Comparison of ENCODE assay signal across 1 cellular context in the genomic region with DNA sequence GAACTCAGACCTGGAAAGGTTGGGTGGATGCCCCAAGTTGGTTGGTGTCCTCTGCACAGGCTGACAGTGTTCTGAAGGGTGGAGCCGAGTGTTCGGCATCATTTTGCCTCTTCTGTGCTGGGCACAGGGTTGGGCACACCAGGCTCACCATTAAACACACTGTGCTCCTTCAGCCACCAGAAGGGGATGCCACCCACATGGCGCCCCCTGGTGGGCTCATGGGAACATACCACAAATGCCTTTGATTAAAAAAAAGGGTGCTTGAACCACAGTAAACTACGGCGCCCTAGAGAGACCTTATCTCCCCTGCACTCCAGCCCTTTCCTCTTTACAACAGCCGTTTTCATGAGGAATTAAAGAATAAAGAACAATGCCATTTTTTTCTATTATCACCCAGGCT.
TF ChIP-seq lines count a peak whose summit lies in the region.

No MANE protein-coding gene starts in this region.

TF ChIP-seq in GM23338, 12 proteins besides CTCF, POLR2A, EP300 and RAD21:
- TF ChIP-seq, protein P1, sequence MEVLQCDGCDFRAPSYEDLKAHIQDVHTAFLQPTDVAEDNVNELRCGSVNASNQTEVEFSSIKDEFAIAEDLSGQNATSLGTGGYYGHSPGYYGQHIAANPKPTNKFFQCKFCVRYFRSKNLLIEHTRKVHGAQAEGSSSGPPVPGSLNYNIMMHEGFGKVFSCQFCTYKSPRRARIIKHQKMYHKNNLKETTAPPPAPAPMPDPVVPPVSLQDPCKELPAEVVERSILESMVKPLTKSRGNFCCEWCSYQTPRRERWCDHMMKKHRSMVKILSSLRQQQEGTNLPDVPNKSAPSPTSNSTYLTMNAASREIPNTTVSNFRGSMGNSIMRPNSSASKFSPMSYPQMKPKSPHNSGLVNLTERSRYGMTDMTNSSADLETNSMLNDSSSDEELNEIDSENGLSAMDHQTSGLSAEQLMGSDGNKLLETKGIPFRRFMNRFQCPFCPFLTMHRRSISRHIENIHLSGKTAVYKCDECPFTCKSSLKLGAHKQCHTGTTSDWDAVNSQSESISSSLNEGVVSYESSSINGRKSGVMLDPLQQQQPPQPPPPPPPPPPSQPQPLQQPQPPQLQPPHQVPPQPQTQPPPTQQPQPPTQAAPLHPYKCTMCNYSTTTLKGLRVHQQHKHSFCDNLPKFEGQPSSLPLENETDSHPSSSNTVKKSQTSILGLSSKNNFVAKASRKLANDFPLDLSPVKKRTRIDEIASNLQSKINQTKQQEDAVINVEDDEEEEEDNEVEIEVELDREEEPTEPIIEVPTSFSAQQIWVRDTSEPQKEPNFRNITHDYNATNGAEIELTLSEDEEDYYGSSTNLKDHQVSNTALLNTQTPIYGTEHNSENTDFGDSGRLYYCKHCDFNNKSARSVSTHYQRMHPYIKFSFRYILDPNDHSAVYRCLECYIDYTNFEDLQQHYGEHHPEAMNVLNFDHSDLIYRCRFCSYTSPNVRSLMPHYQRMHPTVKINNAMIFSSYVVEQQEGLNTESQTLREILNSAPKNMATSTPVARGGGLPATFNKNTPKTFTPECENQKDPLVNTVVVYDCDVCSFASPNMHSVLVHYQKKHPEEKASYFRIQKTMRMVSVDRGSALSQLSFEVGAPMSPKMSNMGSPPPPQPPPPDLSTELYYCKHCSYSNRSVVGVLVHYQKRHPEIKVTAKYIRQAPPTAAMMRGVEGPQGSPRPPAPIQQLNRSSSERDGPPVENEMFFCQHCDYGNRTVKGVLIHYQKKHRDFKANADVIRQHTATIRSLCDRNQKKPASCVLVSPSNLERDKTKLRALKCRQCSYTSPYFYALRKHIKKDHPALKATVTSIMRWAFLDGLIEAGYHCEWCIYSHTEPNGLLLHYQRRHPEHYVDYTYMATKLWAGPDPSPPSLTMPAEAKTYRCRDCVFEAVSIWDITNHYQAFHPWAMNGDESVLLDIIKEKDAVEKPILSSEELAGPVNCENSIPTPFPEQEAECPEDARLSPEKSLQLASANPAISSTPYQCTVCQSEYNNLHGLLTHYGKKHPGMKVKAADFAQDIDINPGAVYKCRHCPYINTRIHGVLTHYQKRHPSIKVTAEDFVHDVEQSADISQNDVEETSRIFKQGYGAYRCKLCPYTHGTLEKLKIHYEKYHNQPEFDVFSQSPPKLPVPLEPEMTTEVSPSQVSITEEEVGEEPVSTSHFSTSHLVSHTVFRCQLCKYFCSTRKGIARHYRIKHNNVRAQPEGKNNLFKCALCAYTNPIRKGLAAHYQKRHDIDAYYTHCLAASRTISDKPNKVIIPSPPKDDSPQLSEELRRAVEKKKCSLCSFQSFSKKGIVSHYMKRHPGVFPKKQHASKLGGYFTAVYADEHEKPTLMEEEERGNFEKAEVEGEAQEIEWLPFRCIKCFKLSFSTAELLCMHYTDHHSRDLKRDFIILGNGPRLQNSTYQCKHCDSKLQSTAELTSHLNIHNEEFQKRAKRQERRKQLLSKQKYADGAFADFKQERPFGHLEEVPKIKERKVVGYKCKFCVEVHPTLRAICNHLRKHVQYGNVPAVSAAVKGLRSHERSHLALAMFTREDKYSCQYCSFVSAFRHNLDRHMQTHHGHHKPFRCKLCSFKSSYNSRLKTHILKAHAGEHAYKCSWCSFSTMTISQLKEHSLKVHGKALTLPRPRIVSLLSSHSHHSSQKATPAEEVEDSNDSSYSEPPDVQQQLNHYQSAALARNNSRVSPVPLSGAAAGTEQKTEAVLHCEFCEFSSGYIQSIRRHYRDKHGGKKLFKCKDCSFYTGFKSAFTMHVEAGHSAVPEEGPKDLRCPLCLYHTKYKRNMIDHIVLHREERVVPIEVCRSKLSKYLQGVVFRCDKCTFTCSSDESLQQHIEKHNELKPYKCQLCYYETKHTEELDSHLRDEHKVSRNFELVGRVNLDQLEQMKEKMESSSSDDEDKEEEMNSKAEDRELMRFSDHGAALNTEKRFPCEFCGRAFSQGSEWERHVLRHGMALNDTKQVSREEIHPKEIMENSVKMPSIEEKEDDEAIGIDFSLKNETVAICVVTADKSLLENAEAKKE (CRISPR knock-in tag; IDR thresholded peaks at IDR 0.05) = no peak
- TF ChIP-seq EZH2phosphoT487 (IDR thresholded peaks at IDR 0.05; ENCODE audit: unreplicated experiment) (no peak), EZH2 (IDR thresholded peaks at IDR 0.05; ENCODE audit: low read depth, unreplicated experiment) (no peak), NANOG (IDR thresholded peaks at IDR 0.05; ENCODE audit: borderline replicate concordance) (no peak), ZNF331 (CRISPR knock-in tag; IDR thresholded peaks at IDR 0.05; ENCODE audit: low read depth) (no peak), STAT1 (IDR thresholded peaks at IDR 0.05; ENCODE audit: unreplicated experiment) (no peak), POLR2AphosphoS5 (IDR thresholded peaks at IDR 0.05; ENCODE audit: low read depth) (no peak), JUNB (IDR thresholded peaks at IDR 0.05; ENCODE audit: unreplicated experiment) (no peak), CREB1 (CRISPR knock-in tag; IDR thresholded peaks at IDR 0.05; ENCODE audit: low read depth) (no peak), ZNF114 (CRISPR knock-in tag; IDR thresholded peaks at IDR 0.05) (no peak)
- TF ChIP-seq, protein P2, sequence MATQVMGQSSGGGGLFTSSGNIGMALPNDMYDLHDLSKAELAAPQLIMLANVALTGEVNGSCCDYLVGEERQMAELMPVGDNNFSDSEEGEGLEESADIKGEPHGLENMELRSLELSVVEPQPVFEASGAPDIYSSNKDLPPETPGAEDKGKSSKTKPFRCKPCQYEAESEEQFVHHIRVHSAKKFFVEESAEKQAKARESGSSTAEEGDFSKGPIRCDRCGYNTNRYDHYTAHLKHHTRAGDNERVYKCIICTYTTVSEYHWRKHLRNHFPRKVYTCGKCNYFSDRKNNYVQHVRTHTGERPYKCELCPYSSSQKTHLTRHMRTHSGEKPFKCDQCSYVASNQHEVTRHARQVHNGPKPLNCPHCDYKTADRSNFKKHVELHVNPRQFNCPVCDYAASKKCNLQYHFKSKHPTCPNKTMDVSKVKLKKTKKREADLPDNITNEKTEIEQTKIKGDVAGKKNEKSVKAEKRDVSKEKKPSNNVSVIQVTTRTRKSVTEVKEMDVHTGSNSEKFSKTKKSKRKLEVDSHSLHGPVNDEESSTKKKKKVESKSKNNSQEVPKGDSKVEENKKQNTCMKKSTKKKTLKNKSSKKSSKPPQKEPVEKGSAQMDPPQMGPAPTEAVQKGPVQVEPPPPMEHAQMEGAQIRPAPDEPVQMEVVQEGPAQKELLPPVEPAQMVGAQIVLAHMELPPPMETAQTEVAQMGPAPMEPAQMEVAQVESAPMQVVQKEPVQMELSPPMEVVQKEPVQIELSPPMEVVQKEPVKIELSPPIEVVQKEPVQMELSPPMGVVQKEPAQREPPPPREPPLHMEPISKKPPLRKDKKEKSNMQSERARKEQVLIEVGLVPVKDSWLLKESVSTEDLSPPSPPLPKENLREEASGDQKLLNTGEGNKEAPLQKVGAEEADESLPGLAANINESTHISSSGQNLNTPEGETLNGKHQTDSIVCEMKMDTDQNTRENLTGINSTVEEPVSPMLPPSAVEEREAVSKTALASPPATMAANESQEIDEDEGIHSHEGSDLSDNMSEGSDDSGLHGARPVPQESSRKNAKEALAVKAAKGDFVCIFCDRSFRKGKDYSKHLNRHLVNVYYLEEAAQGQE (IDR thresholded peaks at IDR 0.05; ENCODE audit: unreplicated experiment) = no peak
- TF ChIP-seq, protein P3, sequence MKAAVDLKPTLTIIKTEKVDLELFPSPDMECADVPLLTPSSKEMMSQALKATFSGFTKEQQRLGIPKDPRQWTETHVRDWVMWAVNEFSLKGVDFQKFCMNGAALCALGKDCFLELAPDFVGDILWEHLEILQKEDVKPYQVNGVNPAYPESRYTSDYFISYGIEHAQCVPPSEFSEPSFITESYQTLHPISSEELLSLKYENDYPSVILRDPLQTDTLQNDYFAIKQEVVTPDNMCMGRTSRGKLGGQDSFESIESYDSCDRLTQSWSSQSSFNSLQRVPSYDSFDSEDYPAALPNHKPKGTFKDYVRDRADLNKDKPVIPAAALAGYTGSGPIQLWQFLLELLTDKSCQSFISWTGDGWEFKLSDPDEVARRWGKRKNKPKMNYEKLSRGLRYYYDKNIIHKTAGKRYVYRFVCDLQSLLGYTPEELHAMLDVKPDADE (IDR thresholded peaks at IDR 0.05) = no peak
